9 cellular contexts compared by ENCODE assay signal in genomic region chr17:7011942-7012254, GRCh38. TPM values are rescaled to one million over a fixed set of nuclear protein-coding genes. Genes with fewer than 3 reads are reported as not detected.
DNase-seq lines count a peak whose midpoint lies in the region; ATAC-seq, FAIRE-seq and TF ChIP-seq lines count a peak whose summit lies in the region.
"Had no signal": no experiment of that assay in that cellular context is flagged by ENCODE, and none has a peak within 500 bp of the region (broad histone marks: within the 10 kb centered on the region; RNA-seq: fewer than 3 reads in every experiment).

No MANE protein-coding gene starts in this region.

- 0% methylated on average over 6 of the region's 6 CpGs for WGBS in GM12878 (ENCODE audit: insufficient coverage, insufficient replicate concordance, low lambda C conversion rate, missing lambda C conversion rate)
- 1 to 2% methylated on average over 6 of the region's 6 CpGs for WGBS in lung, 2 donors

- SMC1A ChIA-PET in GM12878 (lab: Charles Lee; ENCODE audit: uncharacterized antibody, unreplicated experiment), result interaction anchor here (4.0 kb wide), 1 partner anchor 9 kb away, joined by 15 read pairs; no protein-coding TSS in a partner anchor

- no peak for TF ChIP-seq EP300 in GM12878 (IDR thresholded peaks at IDR 0.05; ENCODE audit: borderline replicate concordance in 1 of 2, control insufficient read depth in 1 of 2, low read depth in 2 of 2, low read length in 2 of 2)

- H3K27me3 ChIP-seq in GM12878 (replicated peaks in 1 of 2; ENCODE audit: control insufficient read depth in 2 of 2, insufficient read depth in 2 of 2, low read length in 1 of 2) (no peaks in the 10 kb centered on the region), lung (ENCODE audit: control insufficient read depth, insufficient read depth) (no peaks in the 10 kb centered on the region)

- no peak for TF ChIP-seq CTCF in GM12878 (IDR thresholded peaks at IDR 0.05 in 2 of 3, conservative IDR thresholded peaks at IDR 0.05 in 1 of 3; ENCODE audit: control insufficient read depth in 2 of 3, extremely low read depth in 1 of 3, insufficient read depth in 1 of 3, low read depth in 3 of 3, low read length in 3 of 3)
- TF ChIP-seq CTCF in lung (IDR thresholded peaks at IDR 0.05; ENCODE audit: control extremely low read depth, extremely low read depth), result no peak
- TF ChIP-seq CTCF in type B pancreatic cell (conservative IDR thresholded peaks at IDR 0.05), result no peak

- no peaks in the 10 kb centered on the region for H4K20me1 ChIP-seq in GM12878 (ENCODE audit: control insufficient read depth, insufficient read depth)

- no peaks in the 10 kb centered on the region for H3K9me3 ChIP-seq in GM12878 (replicated peaks; ENCODE audit: control insufficient read depth, insufficient read depth, low read length)
- H3K9me3 ChIP-seq in lung (ENCODE audit: control insufficient read depth in 2 of 2, insufficient read depth in 1 of 2, low read length in 1 of 2), result no peaks in the 10 kb centered on the region

- H2AFZ ChIP-seq in GM12878 (ENCODE audit: control insufficient read depth, low read depth, low read length), result peak overlapping the region; percentile 99

- ATAC-seq in GM12878 (no peak), lung (ENCODE audit: insufficient read depth, low FRiP score) (no peak), GM18867 (IDR thresholded peaks at IDR 0.05; ENCODE audit: unreplicated experiment) (no peak)

- no peak for TF ChIP-seq RAD21 in GM12878 (IDR thresholded peaks at IDR 0.05; ENCODE audit: insufficient read depth, low read depth, low read length)

- peak overlapping the region; percentile 100 for H3K27ac Mint-ChIP-seq in activated naive CD4-positive, alpha-beta T cell treated with anti-CD3 and anti-CD28 coated beads, Interleukin-2, amount 50 U/mL, for 24 hours
- H3K27ac Mint-ChIP-seq in type B pancreatic cell, result peak overlapping the region; percentile 100

- H3K36me3 Mint-ChIP-seq in activated naive CD4-positive, alpha-beta T cell treated with anti-CD3 and anti-CD28 coated beads, Interleukin-2, amount 50 U/mL, for 24 hours, result peaks cover 5% of the 10 kb centered on the region
- peaks cover 3% of the 10 kb centered on the region for H3K36me3 Mint-ChIP-seq in type B pancreatic cell

- peak overlapping the region; percentile 100 for H3K27ac ChIP-seq in GM12878 (ENCODE audit: control insufficient read depth, insufficient read depth)
- peak overlapping the region; percentile 90 to 95 for H3K27ac ChIP-seq in lung (ENCODE audit: low read depth in 1 of 2, low read length in 1 of 2)

- peak overlapping the region; percentile 75 for H3K4me2 ChIP-seq in GM12878 (ENCODE audit: control insufficient read depth, insufficient read depth)

- RAD21 ChIA-PET in GM12878 (lab: Charles Lee; ENCODE audit: unreplicated experiment), result interaction anchor here (0.6 to 2.2 kb wide), 3 partner anchors 10 to 122 kb away, joined by 3 to 10 read pairs (median 3); no protein-coding TSS in a partner anchor

- no peak for FAIRE-seq in GM12878 (lab: Jason Lieb, UNC)

- peaks cover 22% of the 10 kb centered on the region for H3K4me1 ChIP-seq in GM12878 (ENCODE audit: control insufficient read depth, insufficient read depth, low read length)
- peaks cover 3 to 10% of the 10 kb centered on the region in 2 donors for H3K4me1 ChIP-seq in lung (ENCODE audit: control insufficient read depth in 2 of 2, insufficient read depth in 2 of 2, low read length in 2 of 2)

- no peak for TF ChIP-seq POLR2A in GM12878 (IDR thresholded peaks at IDR 0.05; ENCODE audit: low read depth, low read length)

- CTCF ChIA-PET in GM12878 (lab: Yijun Ruan, JAX), result interaction anchor here (0.6 to 15.9 kb wide), 6 partner anchors 6 to 168 kb away, joined by 3 to 237 read pairs (median 6); a partner anchor contains a TSS

- no peaks in the 10 kb centered on the region for H3K27me3 Mint-ChIP-seq in activated naive CD4-positive, alpha-beta T cell treated with anti-CD3 and anti-CD28 coated beads, Interleukin-2, amount 50 U/mL, for 24 hours
- H3K27me3 Mint-ChIP-seq in type B pancreatic cell, result no peaks in the 10 kb centered on the region

- H3K4me3 ChIP-seq in GM12878, result peak overlapping the region; percentile 100
- peak overlapping the region; percentile 65 for H3K4me3 ChIP-seq in lung

- H3K79me2 ChIP-seq in GM12878 (ENCODE audit: control insufficient read depth, insufficient read depth, low read length), result peaks cover 66% of the 10 kb centered on the region

- BruUV-seq in GM12878 (replicated peaks; lab: Mats Ljungman, UMichigan), result TSS peak; percentile 77

- POLR2A ChIA-PET in GM12878 (lab: Charles Lee), result interaction anchor here (0.6 to 2.4 kb wide), 3 partner anchors 10 to 24 kb away, joined by 3 to 16 read pairs (median 6); partner anchors contain the start of gene SLC16A13

- no peak for DNase-seq in activated naive CD4-positive, alpha-beta T cell treated with Interleukin-2 at 50 U/mL for 16 hours
- DNase-seq in GM12878 (ENCODE audit: low read depth, low spot score) (no peak), lung (ENCODE audit: low spot score) (no peak), type B pancreatic cell (ENCODE audit: extremely low spot score, unreplicated experiment) (no peak), HK-2 (ENCODE audit: unreplicated experiment) (no peak), NCI-H748 (lab: John Stamatoyannopoulos, UW; ENCODE audit: unreplicated experiment) (no peak)

- H3K9me3 Mint-ChIP-seq in activated naive CD4-positive, alpha-beta T cell treated with anti-CD3 and anti-CD28 coated beads, Interleukin-2, amount 50 U/mL, for 24 hours, result no peaks in the 10 kb centered on the region
- H3K9me3 Mint-ChIP-seq in type B pancreatic cell, result no peaks in the 10 kb centered on the region

- peak overlapping the region; percentile 96 for H3K9ac ChIP-seq in GM12878 (ENCODE audit: control insufficient read depth, insufficient read depth, low read length)

- in situ Hi-C loops in GM12878 (cut with MboI), result loop anchor here (5.0 kb wide), 1 partner anchor 360 kb away; the partner anchor contains the start of genes C17orf100 and MED31

- H3K36me3 ChIP-seq in GM12878 (ENCODE audit: control insufficient read depth in 2 of 2, insufficient read depth in 2 of 2, low read length in 1 of 2) (peaks cover 0 to under 1% of the 10 kb centered on the region in 2 experiments; a peak in 2 of 4 replicates), lung (ENCODE audit: control insufficient read depth in 2 of 2, insufficient read depth in 2 of 2, low read length in 2 of 2) (peaks cover 0 to 4% of the 10 kb centered on the region in 2 donors)

- intact Hi-C loops in GM12878 (cut with micrococcal nuclease; ENCODE audit: unreplicated experiment), result loop anchor here (10.0 kb wide), 1 partner anchor 257 kb away; the partner anchor contains the start of gene XAF1

- peaks cover 62% of the 10 kb centered on the region for H3K4me1 Mint-ChIP-seq in activated naive CD4-positive, alpha-beta T cell treated with anti-CD3 and anti-CD28 coated beads, Interleukin-2, amount 50 U/mL, for 24 hours
- peaks cover 40% of the 10 kb centered on the region for H3K4me1 Mint-ChIP-seq in type B pancreatic cell (ENCODE audit: unreplicated experiment)

- H3K4me3 Mint-ChIP-seq in activated naive CD4-positive, alpha-beta T cell treated with anti-CD3 and anti-CD28 coated beads, Interleukin-2, amount 50 U/mL, for 24 hours, result peak overlapping the region; percentile 97
- peak overlapping the region; percentile 95 for H3K4me3 Mint-ChIP-seq in type B pancreatic cell

RNA-seq across cellular contexts. Expression of gene RNASEK, which starts 0.5 kb away (rescaled TPM):
- total RNA-seq in GM12878 (2013; cell fraction: nucleolus; rRNA removed), result 33.2 and 42.6 TPM in 2 replicates
- 247 and 253 TPM in 2 replicates for total RNA-seq in GM12878 (2014; rRNA removed)
- total RNA-seq in GM12878 (2014; rRNA removed; fragmentation: Illumina TruSeq; extraction: Trizol), result 96.6 and 106 TPM in 2 replicates
- 171 and 175 TPM in 2 replicates for total RNA-seq in GM12878 (2021)
- polyA plus RNA-seq in GM12878 (2011; ENCODE audit: low read depth), result 208 TPM
- polyA plus RNA-seq in GM12878 (2011; rRNA removed), result 54.4 and 97.4 TPM in 2 replicates
- 148 and 167 TPM in 2 replicates for polyA plus RNA-seq in GM12878 (2011; cell fraction: cytosol; rRNA removed)
- polyA plus RNA-seq in GM12878 (2011; cell fraction: nucleus; rRNA removed), result 104 and 128 TPM in 2 replicates
- polyA plus RNA-seq in GM12878 (2012), result 332 and 422 TPM in 2 replicates
- polyA plus RNA-seq in GM12878 (2014; fragmentation: Illumina TruSeq; extraction: Trizol), result 87.0 and 218 TPM in 2 replicates
- 100 to 1,000 TPM; 108 to 150 TPM for polyA plus RNA-seq in GM12878 (2014; fragmentation: Nextera tagmentation; extraction: Ambion mirVana)
- 202 and 223 TPM in 2 replicates for polyA plus RNA-seq in GM12878 (2014; rRNA removed)
- 100 to 1,000 TPM; 342 to 345 TPM for polyA plus RNA-seq in GM12878 (2016; fragmentation: Nextera tagmentation; extraction: Ambion mirVana)
- polyA minus RNA-seq in GM12878 (2011; rRNA and poly(A)+ RNA removed), result 43.1 and 73.6 TPM in 2 replicates
- polyA minus RNA-seq in GM12878 (2011; cell fraction: cytosol; rRNA and poly(A)+ RNA removed), result 77.8 and 83.1 TPM in 2 replicates
- 29.1 and 37.7 TPM in 2 replicates for polyA minus RNA-seq in GM12878 (2011; cell fraction: nucleus; rRNA and poly(A)+ RNA removed)
- total RNA-seq in lung, result 100 to 1,000 TPM; 118 to 270 TPM
- polyA plus RNA-seq in lung, result 100 to 1,000 TPM; 528 to 550 TPM
- total RNA-seq in type B pancreatic cell (ENCODE audit: low replicate concordance), result 176 and 208 TPM in 2 replicates

RNA-seq across cellular contexts. Expression of gene BCL6B, which starts 11.0 kb away (rescaled TPM):
- total RNA-seq in GM12878 (2013; cell fraction: nucleolus; rRNA removed), result 1.1 and 2.2 TPM in 2 replicates
- 0.06 and 0.22 TPM in 2 replicates for total RNA-seq in GM12878 (2014; rRNA removed)
- 0.09 and 0.18 TPM in 2 replicates for total RNA-seq in GM12878 (2014; rRNA removed; fragmentation: Illumina TruSeq; extraction: Trizol)
- total RNA-seq in GM12878 (2021), result 0.56 and 0.85 TPM in 2 replicates
- polyA plus RNA-seq in GM12878 (2011; ENCODE audit: low read depth), result 0.18 TPM
- 0.10 and 0.12 TPM in 2 replicates for polyA plus RNA-seq in GM12878 (2011; rRNA removed)
- polyA plus RNA-seq in GM12878 (2011; cell fraction: cytosol; rRNA removed), result 0.15 and 0.27 TPM in 2 replicates
- polyA plus RNA-seq in GM12878 (2011; cell fraction: nucleus; rRNA removed), result 0.66 and 0.73 TPM in 2 replicates
- 0.13 and 0.20 TPM in 2 replicates for polyA plus RNA-seq in GM12878 (2012)
- polyA plus RNA-seq in GM12878 (2014; fragmentation: Illumina TruSeq; extraction: Trizol), result 0.05 and 0.15 TPM in 2 replicates
- under 1 TPM; 0.09 to 0.11 TPM for polyA plus RNA-seq in GM12878 (2014; fragmentation: Nextera tagmentation; extraction: Ambion mirVana)
- 0.08 and 0.14 TPM in 2 replicates for polyA plus RNA-seq in GM12878 (2014; rRNA removed)
- under 1 TPM in 1 of 2 experiments, not detected in 1; 0.32 TPM for polyA plus RNA-seq in GM12878 (2016; fragmentation: Nextera tagmentation; extraction: Ambion mirVana)
- polyA minus RNA-seq in GM12878 (2011; rRNA and poly(A)+ RNA removed), result 0.26 and 0.29 TPM in 2 replicates
- 2.1 TPM in 1 of 2 replicates, not detected in the other for polyA minus RNA-seq in GM12878 (2011; cell fraction: cytosol; rRNA and poly(A)+ RNA removed)
- 0.85 TPM in 1 of 2 replicates, not detected in the other for polyA minus RNA-seq in GM12878 (2011; cell fraction: nucleus; rRNA and poly(A)+ RNA removed)
- total RNA-seq in lung, result 10 to 100 TPM; 15.6 to 55.6 TPM
- polyA plus RNA-seq in lung, result 10 to 100 TPM; 14.5 to 15.4 TPM
- not detected in 2 replicates for total RNA-seq in type B pancreatic cell (ENCODE audit: low replicate concordance)
- total RNA-seq: myocyte had no signal

RNA-seq across cellular contexts. Expression of gene ALOX12, which starts 16.0 kb away (rescaled TPM):
- total RNA-seq in GM12878 (2013; cell fraction: nucleolus; rRNA removed), result not detected in 2 replicates
- total RNA-seq in GM12878 (2014; rRNA removed) (not detected in 2 replicates), GM12878 (2014; rRNA removed; fragmentation: Illumina TruSeq; extraction: Trizol) (not detected in 2 replicates), GM12878 (2021) (not detected in 2 replicates), lung (under 1 TPM; 0.21 to 0.68 TPM), type B pancreatic cell (ENCODE audit: low replicate concordance) (0.34 and 2.1 TPM in 2 replicates)
- not detected for polyA plus RNA-seq in GM12878 (2011; ENCODE audit: low read depth)
- polyA plus RNA-seq in GM12878 (2011; rRNA removed) (not detected in 2 replicates), GM12878 (2014; fragmentation: Illumina TruSeq; extraction: Trizol) (not detected in 2 replicates), GM12878 (2014; fragmentation: Nextera tagmentation; extraction: Ambion mirVana) (under 1 TPM; 0.23 to 0.51 TPM), GM12878 (2014; rRNA removed) (not detected in 2 replicates), GM12878 (2016; fragmentation: Nextera tagmentation; extraction: Ambion mirVana) (under 1 TPM; 0.64 to 0.82 TPM), lung (under 1 TPM; 0.22 to 0.95 TPM)
- not detected in 2 replicates for polyA plus RNA-seq in GM12878 (2011; cell fraction: cytosol; rRNA removed)
- polyA plus RNA-seq in GM12878 (2011; cell fraction: nucleus; rRNA removed), result 0.04 TPM in 1 of 2 replicates, not detected in the other
- polyA plus RNA-seq in GM12878 (2012), result 0.60 and 0.83 TPM in 2 replicates
- polyA minus RNA-seq in GM12878 (2011; rRNA and poly(A)+ RNA removed), result not detected in 2 replicates
- not detected in 2 replicates for polyA minus RNA-seq in GM12878 (2011; cell fraction: cytosol; rRNA and poly(A)+ RNA removed)
- not detected in 2 replicates for polyA minus RNA-seq in GM12878 (2011; cell fraction: nucleus; rRNA and poly(A)+ RNA removed)
- total RNA-seq: myocyte had no signal

RNA-seq across cellular contexts. Expression of gene SLC16A13, which starts 23.9 kb away (rescaled TPM):
- total RNA-seq in GM12878 (2013; cell fraction: nucleolus; rRNA removed), result 3.6 and 4.1 TPM in 2 replicates
- total RNA-seq in GM12878 (2014; rRNA removed) (2.6 and 2.7 TPM in 2 replicates), GM12878 (2014; rRNA removed; fragmentation: Illumina TruSeq; extraction: Trizol) (2.1 and 2.3 TPM in 2 replicates), GM12878 (2021) (11.9 and 12.1 TPM in 2 replicates), lung (10 to 100 TPM in 1 of 2 donors, 1 to 10 TPM in 1; 1.3 to 23.6 TPM), type B pancreatic cell (ENCODE audit: low replicate concordance) (13.5 and 15.5 TPM in 2 replicates)
- polyA plus RNA-seq in GM12878 (2011; ENCODE audit: low read depth), result 2.4 TPM
- polyA plus RNA-seq in GM12878 (2011; rRNA removed) (0.81 and 1.7 TPM in 2 replicates), GM12878 (2014; fragmentation: Illumina TruSeq; extraction: Trizol) (2.9 and 4.0 TPM in 2 replicates), GM12878 (2014; fragmentation: Nextera tagmentation; extraction: Ambion mirVana) (under 1 TPM; 0.34 to 0.46 TPM), GM12878 (2014; rRNA removed) (5.6 TPM in 2 replicates), GM12878 (2016; fragmentation: Nextera tagmentation; extraction: Ambion mirVana) (1 to 10 TPM; 5.9 to 6.8 TPM), lung (1 to 10 TPM; 4.8 to 7.9 TPM)
- 2.1 and 2.3 TPM in 2 replicates for polyA plus RNA-seq in GM12878 (2011; cell fraction: cytosol; rRNA removed)
- 5.8 and 6.6 TPM in 2 replicates for polyA plus RNA-seq in GM12878 (2011; cell fraction: nucleus; rRNA removed)
- 4.4 and 5.2 TPM in 2 replicates for polyA plus RNA-seq in GM12878 (2012)
- polyA minus RNA-seq in GM12878 (2011; rRNA and poly(A)+ RNA removed), result 3.7 and 5.4 TPM in 2 replicates
- polyA minus RNA-seq in GM12878 (2011; cell fraction: cytosol; rRNA and poly(A)+ RNA removed), result 0.83 and 3.5 TPM in 2 replicates
- polyA minus RNA-seq in GM12878 (2011; cell fraction: nucleus; rRNA and poly(A)+ RNA removed), result 5.6 and 9.0 TPM in 2 replicates

RNA-seq across cellular contexts. Expression of gene SLC16A11, which starts 32.0 kb away (rescaled TPM):
- 3.5 and 3.7 TPM in 2 replicates for total RNA-seq in GM12878 (2013; cell fraction: nucleolus; rRNA removed)
- total RNA-seq in GM12878 (2014; rRNA removed) (1.1 and 1.8 TPM in 2 replicates), GM12878 (2014; rRNA removed; fragmentation: Illumina TruSeq; extraction: Trizol) (0.28 and 0.72 TPM in 2 replicates), GM12878 (2021) (2.0 and 2.7 TPM in 2 replicates), lung (1 to 10 TPM; 5.5 to 7.5 TPM), type B pancreatic cell (ENCODE audit: low replicate concordance) (3.9 and 10.5 TPM in 2 replicates)
- 0.18 TPM for polyA plus RNA-seq in GM12878 (2011; ENCODE audit: low read depth)
- polyA plus RNA-seq in GM12878 (2011; rRNA removed) (0.11 TPM in 1 of 2 replicates, not detected in the other), GM12878 (2014; fragmentation: Illumina TruSeq; extraction: Trizol) (0.15 TPM in 1 of 2 replicates, not detected in the other), GM12878 (2014; fragmentation: Nextera tagmentation; extraction: Ambion mirVana) (under 1 TPM; 0.24 to 0.35 TPM), GM12878 (2014; rRNA removed) (1.5 and 1.6 TPM in 2 replicates), GM12878 (2016; fragmentation: Nextera tagmentation; extraction: Ambion mirVana) (1 to 10 TPM in 1 of 2 experiments, under 1 TPM in 1; 0.97 to 1.1 TPM), lung (1 to 10 TPM; 1.9 to 8.9 TPM)
- polyA plus RNA-seq in GM12878 (2011; cell fraction: cytosol; rRNA removed), result 0.13 and 0.15 TPM in 2 replicates
- polyA plus RNA-seq in GM12878 (2011; cell fraction: nucleus; rRNA removed), result 1.1 TPM in 2 replicates
- polyA plus RNA-seq in GM12878 (2012), result 1.2 TPM in 2 replicates
- polyA minus RNA-seq in GM12878 (2011; rRNA and poly(A)+ RNA removed), result not detected in 2 replicates
- not detected in 2 replicates for polyA minus RNA-seq in GM12878 (2011; cell fraction: cytosol; rRNA and poly(A)+ RNA removed)
- 0.24 and 1.2 TPM in 2 replicates for polyA minus RNA-seq in GM12878 (2011; cell fraction: nucleus; rRNA and poly(A)+ RNA removed)

Comparison
In these comparisons a context has a peak if more than half of its experiments do, and no peak if none do; other contexts are left out.
1. RNA of gene BCL6B, which starts 11.0 kb away (total RNA-seq): 15.6 to 55.6 TPM in lung; 0.06 to 2.2 TPM in GM12878 and not detected in type B pancreatic cell; every median in the first group is over 4 times any median in the second.